In genomic region chr12:19095869-19096480, GRCh38 we compare ENCODE assay signal across 16 cellular contexts. TPM values are rescaled to one million over a fixed set of nuclear protein-coding genes. Genes with fewer than 3 reads are reported as not detected.
DNase-seq lines count a peak whose midpoint lies in the region; ATAC-seq, FAIRE-seq and TF ChIP-seq lines count a peak whose summit lies in the region.
"Had no signal": no experiment of that assay in that cellular context is flagged by ENCODE, and none has a peak within 500 bp of the region (broad histone marks: within the 10 kb centered on the region; RNA-seq: fewer than 3 reads in every experiment).

No MANE protein-coding gene starts in this region.

- no peak overlapping the region for H3K9ac ChIP-seq in PC-3 (ENCODE audit: low read length)
- no peak overlapping the region for H3K9ac ChIP-seq in endothelial cell of umbilical vein (replicated peaks; ENCODE audit: extremely low read depth, insufficient read depth, low read length)
- H3K9ac ChIP-seq: SK-N-SH had no signal

- H3K27me3 Mint-ChIP-seq in activated CD8-positive, alpha-beta T cell treated with anti-CD3 and anti-CD28 coated beads, Interleukin-2, amount 10 ng/mL, durations not matched to agents 7 days and 5 days (ENCODE audit: low read depth): peaks cover 3% of the 10 kb centered on the region
- H3K27me3 Mint-ChIP-seq: stimulated activated naive B cell treated with anti-CD40 and anti-IgM and Interleukin-4, amounts not matched to agents 10 μg/mL and 1 μg/mL and 100 μg/mL, for 72 hours had no signal

- H2AFZ ChIP-seq in PC-3 (ENCODE audit: low read length): no peak overlapping the region
- H2AFZ ChIP-seq in endothelial cell of umbilical vein (ENCODE audit: low read depth, low read length): no peak overlapping the region
- no peak overlapping the region for H2AFZ ChIP-seq in osteoblast (ENCODE audit: low read length)

- H3K27ac ChIP-seq in PC-3 (ENCODE audit: low read length): peak overlapping the region; percentile 45; the same call in 1 of the 2 replicates
- no peak overlapping the region for H3K27ac ChIP-seq in endothelial cell of umbilical vein (ENCODE audit: insufficient read depth, low read depth, low read length)
- no peak overlapping the region for H3K27ac ChIP-seq in osteoblast (ENCODE audit: low read depth, low read length)
- no peak overlapping the region for H3K27ac ChIP-seq in lower lobe of right lung
- H3K27ac ChIP-seq: vagina had no signal

- H3K4me2 ChIP-seq in PC-3 (ENCODE audit: low read length) (peak overlapping the region; percentile 56), endothelial cell of umbilical vein (ENCODE audit: insufficient read depth, low read length) (no peak overlapping the region), osteoblast (ENCODE audit: insufficient read depth, low read length) (no peak overlapping the region)
- H3K4me2 ChIP-seq: SK-N-SH had no signal

- H3K4me1 Mint-ChIP-seq in activated CD8-positive, alpha-beta T cell treated with anti-CD3 and anti-CD28 coated beads, Interleukin-2, amount 10 ng/mL, durations not matched to agents 7 days and 5 days (ENCODE audit: low read depth): no peaks in the 10 kb centered on the region
- H3K4me1 Mint-ChIP-seq: stimulated activated naive B cell treated with anti-CD40 and anti-IgM and Interleukin-4, amounts not matched to agents 10 μg/mL and 1 μg/mL and 100 μg/mL, for 72 hours had no signal

- no peaks in the 10 kb centered on the region for H3K9me3 Mint-ChIP-seq in activated CD8-positive, alpha-beta T cell treated with anti-CD3 and anti-CD28 coated beads, Interleukin-2, amount 10 ng/mL, durations not matched to agents 7 days and 5 days (ENCODE audit: insufficient read depth)
- H3K9me3 Mint-ChIP-seq: activated CD4-positive, alpha-beta memory T cell treated with anti-CD3 and anti-CD28 coated beads for 36 hours had no signal

- POLR2A ChIA-PET in PC-3 (lab: Charles Lee; ENCODE audit: unreplicated experiment): no interaction called here
- POLR2A ChIA-PET in endothelial cell of umbilical vein (lab: Charles Lee): no interaction called here
- POLR2A ChIA-PET in activated CD8-positive, alpha-beta T cell treated with anti-CD3 and anti-CD28 coated beads, Interleukin-2, amount 10 ng/mL, durations not matched to agents 7 days and 5 days (lab: Charles Lee): no interaction called here

- peaks cover 14% of the 10 kb centered on the region for H3K4me1 ChIP-seq in PC-3 (ENCODE audit: insufficient read depth, low read length)
- no peaks in the 10 kb centered on the region for H3K4me1 ChIP-seq in endothelial cell of umbilical vein (ENCODE audit: control insufficient read depth, extremely low read depth, insufficient read depth, low read length)
- H3K4me1 ChIP-seq in osteoblast (ENCODE audit: insufficient read depth, low read length): peaks cover 3% of the 10 kb centered on the region
- no peaks in the 10 kb centered on the region for H3K4me1 ChIP-seq in lower lobe of right lung
- H3K4me1 ChIP-seq: vagina had no signal

- TF ChIP-seq CTCF in PC-3 (conservative IDR thresholded peaks at IDR 0.05; ENCODE audit: low read depth, low read length) (no peak), endothelial cell of umbilical vein (IDR thresholded peaks at IDR 0.05; ENCODE audit: extremely low read depth in 1 of 2, insufficient read depth in 1 of 2, low read depth in 1 of 2, low read length in 2 of 2) (no peak), osteoblast (IDR thresholded peaks at IDR 0.05; ENCODE audit: extremely low read depth, low read depth, low read length) (no peak), lower lobe of right lung (IDR thresholded peaks at IDR 0.05) (no peak)

- intact Hi-C loops in PC-3 (cut with micrococcal nuclease): no loop called here
- intact Hi-C loops in endothelial cell of umbilical vein (cut with micrococcal nuclease): no loop called here
- intact Hi-C loops in lower lobe of right lung (cut with DNase I): no loop called here

- no peaks in the 10 kb centered on the region for H4K20me1 ChIP-seq in PC-3 (ENCODE audit: low read length)
- no peaks in the 10 kb centered on the region for H4K20me1 ChIP-seq in endothelial cell of umbilical vein (replicated peaks; ENCODE audit: control insufficient read depth, extremely low read depth, insufficient read depth, low read length)
- H4K20me1 ChIP-seq in osteoblast (ENCODE audit: insufficient read depth, low read length): no peaks in the 10 kb centered on the region

- H3K36me3 Mint-ChIP-seq in activated CD8-positive, alpha-beta T cell treated with anti-CD3 and anti-CD28 coated beads, Interleukin-2, amount 10 ng/mL, durations not matched to agents 7 days and 5 days (ENCODE audit: low read depth): no peaks in the 10 kb centered on the region
- H3K36me3 Mint-ChIP-seq: activated CD4-positive, alpha-beta memory T cell treated with anti-CD3 and anti-CD28 coated beads for 36 hours; stimulated activated naive B cell treated with anti-CD40 and anti-IgM and Interleukin-4, amounts not matched to agents 10 μg/mL and 1 μg/mL and 100 μg/mL, for 72 hours had no signal

- ATAC-seq in PC-3 (peak; percentile 43), lower lobe of right lung (no peak)
- ATAC-seq in activated CD8-positive, alpha-beta T cell treated with anti-CD3 and anti-CD28 coated beads, Interleukin-2, amount 10 ng/mL, durations not matched to agents 7 days and 5 days: no peak
- ATAC-seq: stimulated activated naive B cell treated with anti-CD40 and anti-IgM and Interleukin-4, amounts not matched to agents 10 μg/mL and 1 μg/mL and 100 μg/mL, for 72 hours had no signal

- no peak overlapping the region for H3K27ac Mint-ChIP-seq in activated CD8-positive, alpha-beta T cell treated with anti-CD3 and anti-CD28 coated beads, Interleukin-2, amount 10 ng/mL, durations not matched to agents 7 days and 5 days
- H3K27ac Mint-ChIP-seq: activated CD4-positive, alpha-beta memory T cell treated with anti-CD3 and anti-CD28 coated beads for 36 hours; stimulated activated naive B cell treated with anti-CD40 and anti-IgM and Interleukin-4, amounts not matched to agents 10 μg/mL and 1 μg/mL and 100 μg/mL, for 72 hours had no signal

- no peaks in the 10 kb centered on the region for H3K79me2 ChIP-seq in PC-3 (ENCODE audit: low read length)
- no peaks in the 10 kb centered on the region for H3K79me2 ChIP-seq in endothelial cell of umbilical vein (ENCODE audit: control insufficient read depth, insufficient read depth, low read length)
- no peaks in the 10 kb centered on the region for H3K79me2 ChIP-seq in osteoblast (ENCODE audit: insufficient read depth, low read length)

- CTCF ChIA-PET in PC-3 (lab: Charles Lee) (interaction anchor here (0.5 to 0.7 kb wide), 3 partner anchors 35 to 776 kb away, joined by 3 to 10 read pairs (median 3); no protein-coding TSS in a partner anchor), endothelial cell of umbilical vein (lab: Charles Lee) (interaction anchor here (1.0 to 1.6 kb wide), 2 partner anchors 14 to 90 kb away, joined by 3 to 4 read pairs; no protein-coding TSS in a partner anchor)
- CTCF ChIA-PET in activated CD8-positive, alpha-beta T cell treated with anti-CD3 and anti-CD28 coated beads, Interleukin-2, amount 10 ng/mL, durations not matched to agents 7 days and 5 days (lab: Charles Lee): interaction anchor here (1.4 kb wide), 1 partner anchor 10 kb away, joined by 3 read pairs; no protein-coding TSS in a partner anchor

- TF ChIP-seq POLR2A in endothelial cell of umbilical vein (IDR thresholded peaks at IDR 0.05; ENCODE audit: low read depth, low read length): no peak

- no TSS peak for BruUV-seq in PC-3 (replicated peaks; lab: Mats Ljungman, UMichigan)
- no TSS peak for BruUV-seq in endothelial cell of umbilical vein (replicated peaks; lab: Mats Ljungman, UMichigan)

- dilution Hi-C loops in endothelial cell of umbilical vein (cut with MboI; ENCODE audit: extremely low pct_ligation_motif_present, low sequenced_read_pairs): no loop called here

- no peak for FAIRE-seq in endothelial cell of umbilical vein (lab: Jason Lieb, UNC)
- FAIRE-seq: frontal cortex, H1 had no signal

- H3F3A ChIP-seq in PC-3 (ENCODE audit: low read length, unreplicated experiment): no peaks in the 10 kb centered on the region

- no peaks in the 10 kb centered on the region for H3K9me1 ChIP-seq in endothelial cell of umbilical vein (replicated peaks; ENCODE audit: control insufficient read depth, extremely low read depth, insufficient read depth, low read length)

- H3K4me3 ChIP-seq in PC-3 (ENCODE audit: low read length) (no peak overlapping the region), endothelial cell of umbilical vein (replicated peaks in 1 of 3; ENCODE audit: insufficient read depth in 1 of 3, low read depth in 1 of 3, low read length in 3 of 3) (no peak overlapping the region), osteoblast (ENCODE audit: insufficient read depth, low read length) (no peak overlapping the region), lower lobe of right lung (no peak overlapping the region)
- H3K4me3 ChIP-seq: vagina had no signal

- no peaks in the 10 kb centered on the region for H3K27me3 ChIP-seq in PC-3 (ENCODE audit: low read length)
- no peaks in the 10 kb centered on the region for H3K27me3 ChIP-seq in endothelial cell of umbilical vein (ENCODE audit: control insufficient read depth in 2 of 2, insufficient read depth in 2 of 2, low read length in 2 of 2)
- H3K27me3 ChIP-seq in osteoblast (ENCODE audit: insufficient read depth, low read length): no peaks in the 10 kb centered on the region
- no peaks in the 10 kb centered on the region for H3K27me3 ChIP-seq in lower lobe of right lung (ENCODE audit: low read depth)
- H3K27me3 ChIP-seq: vagina had no signal

- DNase-seq in ELR (ENCODE audit: low read depth): peak; percentile 50
- peak; percentile 62 for DNase-seq in PC-3
- no peak for DNase-seq in endothelial cell of umbilical vein (ENCODE audit: low read depth, low spot score)
- DNase-seq in osteoblast (ENCODE audit: insufficient read length, low spot score, missing footprints): peak; percentile 86
- DNase-seq in OCI-M2 (lab: John Stamatoyannopoulos, UW; ENCODE audit: unreplicated experiment): no peak
- DNase-seq in T-helper 2 cell: no peak
- no peak for DNase-seq in lower lobe of right lung
- DNase-seq in activated CD8-positive, alpha-beta T cell treated with anti-CD3 and anti-CD28 coated beads, Interleukin-2, amount 10 ng/mL, durations not matched to agents 7 days and 5 days: no peak
- DNase-seq: activated CD4-positive, alpha-beta memory T cell treated with anti-CD3 and anti-CD28 coated beads for 36 hours; mesendoderm; NCI-H1048; SK-N-SH; stimulated activated naive B cell treated with anti-CD40 and anti-IgM and Interleukin-4, amounts not matched to agents 10 μg/mL and 1 μg/mL and 100 μg/mL, for 72 hours had no signal

- no peaks in the 10 kb centered on the region for H3K9me2 ChIP-seq in PC-3 (replicated peaks; ENCODE audit: low read length)
- H3K9me2 ChIP-seq: SK-N-SH had no signal

- H3K9me3 ChIP-seq in PC-3 (ENCODE audit: low read length) (no peaks in the 10 kb centered on the region), endothelial cell of umbilical vein (replicated peaks; ENCODE audit: control insufficient read depth, insufficient read depth, low read length) (no peaks in the 10 kb centered on the region), osteoblast (ENCODE audit: low read depth, low read length) (no peaks in the 10 kb centered on the region), lower lobe of right lung (no peaks in the 10 kb centered on the region)
- H3K9me3 ChIP-seq: SK-N-SH, vagina had no signal

- H3K36me3 ChIP-seq in PC-3 (ENCODE audit: low read depth, low read length): no peaks in the 10 kb centered on the region
- no peaks in the 10 kb centered on the region for H3K36me3 ChIP-seq in endothelial cell of umbilical vein (ENCODE audit: control insufficient read depth in 2 of 2, extremely low read depth in 1 of 2, insufficient read depth in 2 of 2, low read length in 2 of 2)
- no peaks in the 10 kb centered on the region for H3K36me3 ChIP-seq in osteoblast (ENCODE audit: insufficient read depth, low read length)
- no peaks in the 10 kb centered on the region for H3K36me3 ChIP-seq in lower lobe of right lung
- H3K36me3 ChIP-seq: vagina had no signal

- H3K4me3 Mint-ChIP-seq in activated CD8-positive, alpha-beta T cell treated with anti-CD3 and anti-CD28 coated beads, Interleukin-2, amount 10 ng/mL, durations not matched to agents 7 days and 5 days: no peak overlapping the region
- H3K4me3 Mint-ChIP-seq: activated CD4-positive, alpha-beta memory T cell treated with anti-CD3 and anti-CD28 coated beads for 36 hours; stimulated activated naive B cell treated with anti-CD40 and anti-IgM and Interleukin-4, amounts not matched to agents 10 μg/mL and 1 μg/mL and 100 μg/mL, for 72 hours had no signal

RNA-seq across cellular contexts. Expression of gene PLEKHA5, which starts 33.6 kb away (rescaled TPM):
- total RNA-seq in PC-3 (2014; rRNA removed) (16.7 and 18.4 TPM in 2 replicates), endothelial cell of umbilical vein (12.7 and 13.4 TPM in 2 replicates), osteoblast (82.2 and 86.0 TPM in 2 replicates), lower lobe of right lung (29.2 TPM)
- polyA plus RNA-seq in endothelial cell of umbilical vein: 1.9 and 2.5 TPM in 2 replicates
- 2.8 and 3.0 TPM in 2 replicates for polyA plus RNA-seq in endothelial cell of umbilical vein (2011; cell fraction: cytosol; rRNA removed)
- 7.3 TPM in 2 replicates for polyA plus RNA-seq in endothelial cell of umbilical vein (2011; cell fraction: nucleus; rRNA removed)
- 4.8 and 6.4 TPM in 2 replicates for polyA plus RNA-seq in endothelial cell of umbilical vein (2012)
- polyA minus RNA-seq in endothelial cell of umbilical vein: 8.9 and 11.8 TPM in 2 replicates
- polyA minus RNA-seq in endothelial cell of umbilical vein (2011; cell fraction: cytosol; rRNA and poly(A)+ RNA removed): 3.2 TPM
- polyA minus RNA-seq in endothelial cell of umbilical vein (2011; cell fraction: nucleus; rRNA and poly(A)+ RNA removed): 27.7 and 37.8 TPM in 2 replicates
- total RNA-seq in activated CD8-positive, alpha-beta T cell treated with anti-CD3 and anti-CD28 coated beads, Interleukin-2, amount 10 ng/mL, durations not matched to agents 7 days and 5 days: 1 to 10 TPM; 3.4 to 3.7 TPM

Comparison
In these comparisons a context has a peak if more than half of its experiments do, and no peak if none do; other contexts are left out.
1. DNase-seq: peak in ELR (single experiment), PC-3 (single experiment) and osteoblast (single experiment); none in endothelial cell of umbilical vein (single experiment), OCI-M2 (single experiment), T-helper 2 cell (0 of 5), lower lobe of right lung (single experiment) and activated CD8-positive, alpha-beta T cell treated with anti-CD3 and anti-CD28 coated beads, Interleukin-2, amount 10 ng/mL, durations not matched to agents 7 days and 5 days (single experiment).